Comparison of ENCODE assay signal across 7 cellular contexts in genomic region chr16:85902366-85903155, GRCh38. TPM values are rescaled to one million over a fixed set of nuclear protein-coding genes. Genes with fewer than 3 reads are reported as not detected.
A peak's percentile ranks its signal among the peaks of the same experiment; 100 is the strongest.
DNase-seq lines count a peak whose midpoint lies in the region; ATAC-seq, FAIRE-seq and TF ChIP-seq lines count a peak whose summit lies in the region.

No MANE protein-coding gene starts in this region.

- no peaks in the 10 kb centered on the region for H3K9me2 ChIP-seq in GM23248 (ENCODE audit: insufficient read depth)

- H3K4me1 Mint-ChIP-seq in activated CD8-positive, alpha-beta T cell treated with anti-CD3 and anti-CD28 coated beads for 36 hours (ENCODE audit: low read depth) = peaks cover 69% of the 10 kb centered on the region
- peaks cover 65 to 75% of the 10 kb centered on the region in 2 donors for H3K4me1 Mint-ChIP-seq in natural killer cell treated with Interleukin-12 subunit alpha and Interleukin-12 subunit beta and Interleukin-15 and Interleukin-18, amount 100 ng/mL, for 72 hours (ENCODE audit: low read depth in 2 of 2)

- H3K27me3 Mint-ChIP-seq in activated CD8-positive, alpha-beta T cell treated with anti-CD3 and anti-CD28 coated beads for 36 hours = no peaks in the 10 kb centered on the region
- no peaks in the 10 kb centered on the region for H3K27me3 Mint-ChIP-seq in natural killer cell treated with Interleukin-12 subunit alpha and Interleukin-12 subunit beta and Interleukin-15 and Interleukin-18, amount 100 ng/mL, for 72 hours

- WGBS in GM23248 (ENCODE audit: low coverage in 1 of 2, low lambda C conversion rate in 2 of 2, missing lambda C conversion rate in 2 of 2), 2 experiments = 68 to 69% methylated on average over 20 of the region's 20 CpGs

- H3K4me2 ChIP-seq in GM23248 (ENCODE audit: unreplicated experiment) = no peak overlapping the region

- in situ Hi-C loops in GM23248 (cut with MboI) = no loop called here

- no peaks in the 10 kb centered on the region for H3K36me3 ChIP-seq in GM23248 (ENCODE audit: low read depth)
- no peaks in the 10 kb centered on the region for H3K36me3 ChIP-seq in left ventricle myocardium inferior

- H3K27ac ChIP-seq in GM23248 (no peak overlapping the region), left ventricle myocardium inferior (replicated peaks) (no peak overlapping the region)

- no peak overlapping the region for H2AFZ ChIP-seq in GM23248

- H3K4me3 ChIP-seq in GM23248 (no peak overlapping the region), left ventricle myocardium inferior (no peak overlapping the region)

- no peaks in the 10 kb centered on the region for H3F3A ChIP-seq in GM23248 (ENCODE audit: insufficient read depth)

- H3K27ac Mint-ChIP-seq in activated CD8-positive, alpha-beta T cell treated with anti-CD3 and anti-CD28 coated beads for 36 hours = peak overlapping the region; percentile 90
- peak overlapping the region; percentile 80 to 81 for H3K27ac Mint-ChIP-seq in natural killer cell treated with Interleukin-12 subunit alpha and Interleukin-12 subunit beta and Interleukin-15 and Interleukin-18, amount 100 ng/mL, for 72 hours

- H3K36me3 Mint-ChIP-seq in activated CD8-positive, alpha-beta T cell treated with anti-CD3 and anti-CD28 coated beads for 36 hours (ENCODE audit: low read depth) = peaks cover 80% of the 10 kb centered on the region
- H3K36me3 Mint-ChIP-seq in natural killer cell treated with Interleukin-12 subunit alpha and Interleukin-12 subunit beta and Interleukin-15 and Interleukin-18, amount 100 ng/mL, for 72 hours = peaks cover 59% of the 10 kb centered on the region

- H3K4me3 Mint-ChIP-seq in activated CD8-positive, alpha-beta T cell treated with anti-CD3 and anti-CD28 coated beads for 36 hours = peak overlapping the region; percentile 86
- H3K4me3 Mint-ChIP-seq in natural killer cell treated with Interleukin-12 subunit alpha and Interleukin-12 subunit beta and Interleukin-15 and Interleukin-18, amount 100 ng/mL, for 72 hours = peak overlapping the region; percentile 97

- H3K27me3 ChIP-seq in GM23248 (replicated peaks; ENCODE audit: insufficient read depth) (peaks cover 77% of the 10 kb centered on the region), left ventricle myocardium inferior (ENCODE audit: low read depth) (peaks cover 77% of the 10 kb centered on the region)

- intact Hi-C loops in activated CD8-positive, alpha-beta T cell treated with anti-CD3 and anti-CD28 coated beads for 36 hours (cut with micrococcal nuclease) = loop anchor here (5.0 kb wide), 1 partner anchor 85 kb away; no protein-coding TSS in a partner anchor
- intact Hi-C loops in left ventricle myocardium inferior (cut with micrococcal nuclease) = no loop called here

- ATAC-seq in HG03066 (IDR thresholded peaks at IDR 0.05; ENCODE audit: low read depth, unreplicated experiment) = peak; percentile 64
- peak; percentile 71 for ATAC-seq in activated CD8-positive, alpha-beta T cell treated with anti-CD3 and anti-CD28 coated beads for 36 hours
- peak; percentile 43 to 56 for ATAC-seq in natural killer cell treated with Interleukin-12 subunit alpha and Interleukin-12 subunit beta and Interleukin-15 and Interleukin-18, amount 100 ng/mL, for 72 hours

- peak; percentile 95 for FAIRE-seq in GM19239 (lab: Jason Lieb, UNC)

- POLR2A ChIA-PET in activated CD8-positive, alpha-beta T cell treated with anti-CD3 and anti-CD28 coated beads for 36 hours (lab: Charles Lee) = interaction anchor here (0.6 to 13.1 kb wide), 27 partner anchors 8 to 1594 kb away, joined by 3 to 141 read pairs (median 4); no protein-coding TSS in a partner anchor

- CTCF ChIA-PET in activated CD8-positive, alpha-beta T cell treated with anti-CD3 and anti-CD28 coated beads for 36 hours (lab: Charles Lee) = interaction anchor here (0.9 to 11.6 kb wide), 16 partner anchors 8 to 117 kb away, joined by 3 to 148 read pairs (median 4); no protein-coding TSS in a partner anchor

- H3K9me3 ChIP-seq in GM23248 (ENCODE audit: low read depth) = no peaks in the 10 kb centered on the region
- no peaks in the 10 kb centered on the region for H3K9me3 ChIP-seq in left ventricle myocardium inferior (replicated peaks)

- H3K79me2 ChIP-seq in GM23248 (ENCODE audit: insufficient read depth) = no peaks in the 10 kb centered on the region

- no peaks in the 10 kb centered on the region for H3K9me3 Mint-ChIP-seq in activated CD8-positive, alpha-beta T cell treated with anti-CD3 and anti-CD28 coated beads for 36 hours
- no peaks in the 10 kb centered on the region for H3K9me3 Mint-ChIP-seq in natural killer cell treated with Interleukin-12 subunit alpha and Interleukin-12 subunit beta and Interleukin-15 and Interleukin-18, amount 100 ng/mL, for 72 hours

- no peaks in the 10 kb centered on the region for H4K20me1 ChIP-seq in GM23248 (ENCODE audit: insufficient read depth)

- no peaks in the 10 kb centered on the region for H3K4me1 ChIP-seq in GM23248 (ENCODE audit: insufficient read depth)
- H3K4me1 ChIP-seq in left ventricle myocardium inferior = peaks cover 16% of the 10 kb centered on the region

- no peak overlapping the region for H3K9ac ChIP-seq in GM23248

- DNase-seq in GM19239 (ENCODE audit: insufficient read length, low spot score) = peak; percentile 83
- DNase-seq in activated CD8-positive, alpha-beta T cell treated with anti-CD3 and anti-CD28 coated beads for 36 hours = peak; percentile 87
- DNase-seq in natural killer cell treated with Interleukin-12 subunit alpha and Interleukin-12 subunit beta and Interleukin-15 and Interleukin-18, amount 100 ng/mL, for 72 hours (ENCODE audit: low spot score) = peak; percentile 74
- no peak for DNase-seq in GM23248
- no peak for DNase-seq in left ventricle myocardium inferior
- DNase-seq in middle frontal gyrus (ENCODE audit: extremely low spot score, low spot score) = no peak

- no peak for TF ChIP-seq CTCF in activated CD8-positive, alpha-beta T cell treated with anti-CD3 and anti-CD28 coated beads for 36 hours (IDR thresholded peaks at IDR 0.05)
- TF ChIP-seq CTCF in left ventricle myocardium inferior (IDR thresholded peaks at IDR 0.05; ENCODE audit: borderline replicate concordance) = no peak

RNA-seq across cellular contexts. Expression of gene IRF8, which starts 3.6 kb away (rescaled TPM):
- total RNA-seq in activated CD8-positive, alpha-beta T cell treated with anti-CD3 and anti-CD28 coated beads for 36 hours = 100 to 1,000 TPM; 221 to 224 TPM
- total RNA-seq in natural killer cell treated with Interleukin-12 subunit alpha and Interleukin-12 subunit beta and Interleukin-15 and Interleukin-18, amount 100 ng/mL, for 72 hours = 100 to 1,000 TPM; 198 to 510 TPM
- not detected in 2 replicates for total RNA-seq in GM23248 (2014; rRNA removed; shearing (Covaris generic))
- 0.31 and 0.58 TPM in 2 replicates for polyA plus RNA-seq in GM23248 (2016; fragmentation: Nextera tagmentation; extraction: Ambion mirVana)
- total RNA-seq in left ventricle myocardium inferior = 2.7 TPM

Comparison
In these comparisons a context has a peak if more than half of its experiments do, and no peak if none do; other contexts are left out.
1. DNase-seq: peak in GM19239 (single experiment), activated CD8-positive, alpha-beta T cell treated with anti-CD3 and anti-CD28 coated beads for 36 hours (single experiment) and natural killer cell treated with Interleukin-12 subunit alpha and Interleukin-12 subunit beta and Interleukin-15 and Interleukin-18, amount 100 ng/mL, for 72 hours (single experiment); none in GM23248 (single experiment), left ventricle myocardium inferior (single experiment) and middle frontal gyrus (single experiment).
2. RNA of gene IRF8, which starts 3.6 kb away (total RNA-seq): 198 to 510 TPM in natural killer cell treated with Interleukin-12 subunit alpha and Interleukin-12 subunit beta and Interleukin-15 and Interleukin-18, amount 100 ng/mL, for 72 hours and 221 to 224 TPM in activated CD8-positive, alpha-beta T cell treated with anti-CD3 and anti-CD28 coated beads for 36 hours; 2.7 TPM in left ventricle myocardium inferior (single experiment) and not detected in GM23248; every median in the first group is over 10 times any median in the second.
3. Peak in every context shown above with its lines, with median percentiles within 50 percentile points of each other: ATAC-seq.